ENCODE assay signal across 1 cellular context in the genomic region with DNA sequence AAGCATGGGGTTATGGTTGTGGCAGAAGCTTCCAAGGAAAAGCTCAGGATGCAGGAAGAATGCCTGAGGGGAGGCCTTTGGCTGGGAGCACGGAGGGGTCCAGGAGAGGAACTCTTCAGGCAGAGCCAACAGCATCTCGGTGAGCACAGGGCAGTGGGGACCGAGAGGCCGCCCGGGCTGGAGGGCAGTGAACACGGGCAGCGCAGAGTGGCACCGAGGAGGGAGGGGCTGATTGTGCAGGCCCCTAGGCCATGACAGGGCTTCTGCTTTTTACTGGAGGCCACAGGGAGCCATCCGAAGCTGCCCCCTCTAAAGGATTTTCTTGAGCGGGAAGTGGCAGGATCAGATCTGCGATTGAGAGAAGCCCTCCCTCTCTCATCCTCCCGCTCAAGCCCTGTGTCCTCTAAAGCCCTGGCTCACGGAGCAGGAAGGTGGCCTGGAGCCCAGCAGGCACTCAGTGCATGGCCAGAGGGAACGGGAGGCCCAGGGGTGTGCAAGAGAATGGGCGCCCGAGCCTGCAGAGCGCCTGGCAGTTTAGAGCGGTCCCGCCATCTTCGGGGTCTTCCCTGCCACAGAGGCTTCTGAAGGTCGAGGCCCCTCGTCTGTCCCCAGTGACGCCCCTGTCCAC.
TF ChIP-seq lines count a peak whose summit lies in the region.

No MANE protein-coding gene starts in this region.

TF ChIP-seq in HCT116, 20 proteins besides CTCF, POLR2A, EP300 and RAD21 (continued from another document):
- TF ChIP-seq, protein P1, sequence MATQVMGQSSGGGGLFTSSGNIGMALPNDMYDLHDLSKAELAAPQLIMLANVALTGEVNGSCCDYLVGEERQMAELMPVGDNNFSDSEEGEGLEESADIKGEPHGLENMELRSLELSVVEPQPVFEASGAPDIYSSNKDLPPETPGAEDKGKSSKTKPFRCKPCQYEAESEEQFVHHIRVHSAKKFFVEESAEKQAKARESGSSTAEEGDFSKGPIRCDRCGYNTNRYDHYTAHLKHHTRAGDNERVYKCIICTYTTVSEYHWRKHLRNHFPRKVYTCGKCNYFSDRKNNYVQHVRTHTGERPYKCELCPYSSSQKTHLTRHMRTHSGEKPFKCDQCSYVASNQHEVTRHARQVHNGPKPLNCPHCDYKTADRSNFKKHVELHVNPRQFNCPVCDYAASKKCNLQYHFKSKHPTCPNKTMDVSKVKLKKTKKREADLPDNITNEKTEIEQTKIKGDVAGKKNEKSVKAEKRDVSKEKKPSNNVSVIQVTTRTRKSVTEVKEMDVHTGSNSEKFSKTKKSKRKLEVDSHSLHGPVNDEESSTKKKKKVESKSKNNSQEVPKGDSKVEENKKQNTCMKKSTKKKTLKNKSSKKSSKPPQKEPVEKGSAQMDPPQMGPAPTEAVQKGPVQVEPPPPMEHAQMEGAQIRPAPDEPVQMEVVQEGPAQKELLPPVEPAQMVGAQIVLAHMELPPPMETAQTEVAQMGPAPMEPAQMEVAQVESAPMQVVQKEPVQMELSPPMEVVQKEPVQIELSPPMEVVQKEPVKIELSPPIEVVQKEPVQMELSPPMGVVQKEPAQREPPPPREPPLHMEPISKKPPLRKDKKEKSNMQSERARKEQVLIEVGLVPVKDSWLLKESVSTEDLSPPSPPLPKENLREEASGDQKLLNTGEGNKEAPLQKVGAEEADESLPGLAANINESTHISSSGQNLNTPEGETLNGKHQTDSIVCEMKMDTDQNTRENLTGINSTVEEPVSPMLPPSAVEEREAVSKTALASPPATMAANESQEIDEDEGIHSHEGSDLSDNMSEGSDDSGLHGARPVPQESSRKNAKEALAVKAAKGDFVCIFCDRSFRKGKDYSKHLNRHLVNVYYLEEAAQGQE (IDR thresholded peaks at IDR 0.05; ENCODE audit: low read depth): no peak
- no peak for TF ChIP-seq TCF7L2 (IDR thresholded peaks at IDR 0.05; ENCODE audit: borderline replicate concordance, extremely low read depth, insufficient read depth, insufficient read length)
- TF ChIP-seq EGR1 (IDR thresholded peaks at IDR 0.05; ENCODE audit: low read depth): no peak
- no peak for TF ChIP-seq SIN3A (IDR thresholded peaks at IDR 0.05; ENCODE audit: low read depth)
- no peak for TF ChIP-seq JUND (IDR thresholded peaks at IDR 0.05)
- TF ChIP-seq EZH2 (IDR thresholded peaks at IDR 0.05): no peak
- TF ChIP-seq YY1 (IDR thresholded peaks at IDR 0.05; ENCODE audit: extremely low read depth, insufficient replicate concordance, low read depth, low read length): no peak
